Comparison of ENCODE assay signal across 19 cellular contexts in the genomic region with DNA sequence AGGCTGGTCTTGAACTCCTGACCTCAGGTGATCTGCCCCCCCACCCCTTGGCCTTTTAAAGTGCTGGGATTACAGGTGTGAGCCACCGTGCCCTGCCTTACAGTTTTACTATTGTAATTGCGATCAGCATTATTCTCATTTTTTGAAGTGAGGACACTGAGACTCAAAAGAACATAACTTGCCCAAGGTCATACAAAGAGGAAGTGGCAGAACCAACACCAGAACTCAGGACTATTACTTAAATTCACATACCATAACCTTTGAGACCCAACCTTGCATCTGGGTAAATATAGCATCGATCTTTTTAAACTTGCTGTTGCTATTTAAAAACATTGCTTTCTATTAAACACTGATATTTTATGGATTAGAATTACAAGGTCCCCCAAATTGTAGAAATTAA. TPM values are rescaled to one million over a fixed set of nuclear protein-coding genes. Genes with fewer than 3 reads are reported as not detected.
"Had no signal": no experiment of that assay in that cellular context is flagged by ENCODE, and none has a peak within 500 bp of the region (broad histone marks: within the 10 kb centered on the region; RNA-seq: fewer than 3 reads in every experiment).

No MANE protein-coding gene starts in this region.

- DNase-seq: islet precursor cell; left ventricle myocardium inferior; mesendoderm; naive B cell; natural killer cell; nephron progenitor cell; occipital lobe; ovary; right lobe of liver; stimulated activated CD4-positive, alpha-beta T cell treated with anti-CD3 and anti-CD28 coated beads, Interleukin-1b, Interleukin-23, amount 100 ng/mL, for 48 hours; stimulated activated CD4-positive, alpha-beta T cell treated with anti-CD3 and anti-CD28 coated beads, Interleukin-2, amount 100 ng/mL, for 48 hours; stimulated activated CD4-positive, alpha-beta T cell treated with anti-CD3 and anti-CD28 coated beads, Interleukin-4, amount 100 ng/mL, for 4 hours; stimulated activated CD8-positive, alpha-beta memory T cell treated with anti-CD3 and anti-CD28 coated beads, Interleukin-4, amount 100 ng/mL, for 48 hours; stimulated activated naive CD4-positive, alpha-beta T cell treated with Interleukin-2 at 50 U/mL for 16 hours; stimulated activated naive CD8-positive, alpha-beta T cell treated with anti-CD3 and anti-CD28 coated beads, Interleukin-15, amount 100 ng/mL, for 72 hours; substantia nigra; uterus had no signal

- ATAC-seq: natural killer cell; right lobe of liver; stimulated activated memory B cell treated with anti-CD40 and anti-IgM and Interleukin-4, amounts not matched to agents 10 μg/mL and 1 μg/mL and 100 μg/mL, for 72 hours; stimulated activated naive CD8-positive, alpha-beta T cell treated with anti-CD3 and anti-CD28 coated beads, Interleukin-15, amount 100 ng/mL, for 72 hours had no signal

RNA-seq across cellular contexts. Expression of a gene that starts 54.2 kb away (rescaled TPM):
- polyA plus RNA-seq: ovary, smooth muscle cell had no signal
